Comparison of ENCODE assay signal across 8 cellular contexts in the genomic region with DNA sequence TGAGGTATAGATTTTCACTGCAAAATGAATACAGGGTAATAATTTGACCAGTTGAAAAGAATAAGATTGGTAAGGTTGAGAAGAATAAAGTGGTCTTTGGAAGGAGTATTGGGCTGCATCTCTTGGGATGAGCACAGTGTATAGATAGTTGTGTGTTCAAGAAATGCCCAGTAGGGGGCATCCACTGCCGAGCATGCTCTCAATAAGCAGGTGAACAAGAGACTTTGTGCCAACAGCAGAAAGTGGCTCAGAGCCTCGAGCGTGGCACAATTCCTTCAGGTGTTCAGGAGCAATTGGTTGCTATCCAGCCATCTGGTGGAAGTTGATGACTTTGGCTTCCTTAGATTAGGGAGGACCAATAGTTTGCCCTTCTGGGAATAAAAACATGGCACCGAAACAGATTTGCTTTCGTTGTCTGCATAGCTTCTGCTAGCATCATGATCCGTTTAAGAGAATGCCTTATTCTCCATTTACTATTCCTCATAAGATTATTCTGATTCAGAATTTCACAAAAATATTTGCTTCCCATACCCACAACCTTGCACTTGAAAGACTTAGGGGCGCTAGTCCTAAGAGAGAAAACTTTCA.
A peak's percentile ranks its signal among the peaks of the same experiment; 100 is the strongest.
DNase-seq lines count a peak whose midpoint lies in the region; ATAC-seq and TF ChIP-seq lines count a peak whose summit lies in the region.

No MANE protein-coding gene starts in this region.

- H3K4me3 ChIP-seq in AG09309 (ENCODE audit: control insufficient read depth, low read depth, low read length) (no peak overlapping the region), GM12865 (ENCODE audit: low read depth, low read length) (no peak overlapping the region), HCT116 (replicated peaks in 1 of 2; ENCODE audit: low read depth in 1 of 2, low read length in 2 of 2) (no peak overlapping the region), mesenchymal stem cell (ENCODE audit: insufficient read depth in 1 of 2, low read depth in 1 of 2, low read length in 2 of 2) (no peak overlapping the region), right cardiac atrium (ENCODE audit: low read length) (no peak overlapping the region)

- no peak overlapping the region for H2BK120ac ChIP-seq in mesenchymal stem cell (ENCODE audit: low read depth, low read length)

- H3K14ac ChIP-seq in mesenchymal stem cell (ENCODE audit: low read length in 2 of 2) = peak overlapping the region in 1 of 2 experiments; percentile 41

- H3K9ac ChIP-seq in HCT116 (ENCODE audit: low read length) = no peak overlapping the region
- no peak overlapping the region for H3K9ac ChIP-seq in mesenchymal stem cell (ENCODE audit: low read length)

- TF ChIP-seq CTCF in AG09309 (IDR thresholded peaks at IDR 0.05; ENCODE audit: control insufficient read depth, insufficient read depth, low read depth, low read length, missing control alignments) (peak; percentile 26), GM12865 (IDR thresholded peaks at IDR 0.05; ENCODE audit: insufficient read depth, low read depth, low read length, missing control alignments) (peak; percentile 72), HCT116 (IDR thresholded peaks at IDR 0.05 in 2 of 3, conservative IDR thresholded peaks at IDR 0.05 in 1 of 3; ENCODE audit: borderline replicate concordance in 1 of 3, insufficient read depth in 1 of 3, low read depth in 2 of 3, low read length in 2 of 3) (peak; percentile 17 to 74 (median 74); a peak in 5 of 6 replicates)

- TF ChIP-seq POLR2A in HCT116 (IDR thresholded peaks at IDR 0.05; ENCODE audit: borderline replicate concordance, extremely low read depth, insufficient read depth, insufficient read length) = no peak

- no peak overlapping the region for H3K23ac ChIP-seq in mesenchymal stem cell (ENCODE audit: low read length in 2 of 2)

- no peak overlapping the region for H3K18ac ChIP-seq in mesenchymal stem cell (ENCODE audit: low read depth in 1 of 2, low read length in 2 of 2)

- H2BK5ac ChIP-seq in mesenchymal stem cell (ENCODE audit: low read depth, low read length, poor library complexity, severe bottlenecking) = no peak overlapping the region

- H3K4me1 ChIP-seq in HCT116 (ENCODE audit: control insufficient read depth in 1 of 2, insufficient read depth in 2 of 2, low read length in 2 of 2) (0 out of 4 replicates have a peak, but pooled peaks cover 0 to 4% of the 10 kb centered on the region in 2 experiments), mesenchymal stem cell (ENCODE audit: control insufficient read depth, insufficient read depth, low read depth, low read length) (no peaks in the 10 kb centered on the region), right cardiac atrium (ENCODE audit: control insufficient read depth, insufficient read depth, low read length) (no peaks in the 10 kb centered on the region)

- no peak overlapping the region for H3K4me3 Mint-ChIP-seq in activated naive CD8-positive, alpha-beta T cell treated with anti-CD3 and anti-CD28 coated beads, Interleukin-2, amount 50 U/mL, for 24 hours

- POLR2A ChIA-PET in HCT116 (lab: Charles Lee) = no interaction called here

- intact Hi-C loops in HCT116 (cut with micrococcal nuclease) (loop anchor here (10.0 kb wide), 1 partner anchor 283 kb away; no protein-coding TSS in a partner anchor), right cardiac atrium (cut with DNase I) (no loop called here)

- H3K9me3 Mint-ChIP-seq in activated naive CD8-positive, alpha-beta T cell treated with anti-CD3 and anti-CD28 coated beads, Interleukin-2, amount 50 U/mL, for 24 hours = no peaks in the 10 kb centered on the region

- H2BK15ac ChIP-seq in mesenchymal stem cell (ENCODE audit: low read depth, poor library complexity, severe bottlenecking) = no peak overlapping the region

- H3K27ac Mint-ChIP-seq in activated naive CD8-positive, alpha-beta T cell treated with anti-CD3 and anti-CD28 coated beads, Interleukin-2, amount 50 U/mL, for 24 hours = no peak overlapping the region

- H3K9me2 ChIP-seq in HCT116 (ENCODE audit: insufficient read depth) = no peaks in the 10 kb centered on the region

- 76% methylated on average over 7 of the region's 7 CpGs for WGBS in mesenchymal stem cell
- 80% methylated on average over 7 of the region's 7 CpGs for WGBS in right cardiac atrium

- H3K27me3 ChIP-seq in HCT116 (ENCODE audit: insufficient read depth, low read length) = no peaks in the 10 kb centered on the region
- H3K27me3 ChIP-seq in mesenchymal stem cell (ENCODE audit: control insufficient read depth in 1 of 2, insufficient read depth in 1 of 2, low read length in 2 of 2) = no peaks in the 10 kb centered on the region
- no peaks in the 10 kb centered on the region for H3K27me3 ChIP-seq in right cardiac atrium (ENCODE audit: control insufficient read depth, insufficient read depth)

- H3K4me1 Mint-ChIP-seq in activated naive CD8-positive, alpha-beta T cell treated with anti-CD3 and anti-CD28 coated beads, Interleukin-2, amount 50 U/mL, for 24 hours = no peaks in the 10 kb centered on the region

- peak; percentile 44; the same call in 1 of the 2 replicates for TF ChIP-seq RAD21 in HCT116 (IDR thresholded peaks at IDR 0.05; ENCODE audit: low read depth)

- ATAC-seq in HCT116 (peak; percentile 81), right cardiac atrium (no peak)
- ATAC-seq in activated naive CD8-positive, alpha-beta T cell treated with anti-CD3 and anti-CD28 coated beads, Interleukin-2, amount 50 U/mL, for 24 hours = peak; percentile 71

- H4K91ac ChIP-seq in mesenchymal stem cell (ENCODE audit: low read length) = no peak overlapping the region

- no peak overlapping the region for H2BK12ac ChIP-seq in mesenchymal stem cell (ENCODE audit: low read length in 2 of 2)

- H3K36me3 Mint-ChIP-seq in activated naive CD8-positive, alpha-beta T cell treated with anti-CD3 and anti-CD28 coated beads, Interleukin-2, amount 50 U/mL, for 24 hours (ENCODE audit: low read depth) = no peaks in the 10 kb centered on the region

- H3K36me3 ChIP-seq in HCT116 (ENCODE audit: control insufficient read depth in 1 of 2, insufficient read depth in 2 of 2, low read length in 2 of 2) = no peaks in the 10 kb centered on the region
- H3K36me3 ChIP-seq in mesenchymal stem cell (ENCODE audit: control insufficient read depth in 1 of 2, insufficient read depth in 2 of 2, low read depth in 1 of 2, low read length in 2 of 2) = no peaks in the 10 kb centered on the region

- H3K27me3 Mint-ChIP-seq in activated naive CD8-positive, alpha-beta T cell treated with anti-CD3 and anti-CD28 coated beads, Interleukin-2, amount 50 U/mL, for 24 hours = no peaks in the 10 kb centered on the region

- H2AFZ ChIP-seq in HCT116 (ENCODE audit: low read depth, low read length, poor library complexity, severe bottlenecking) (peak overlapping the region; percentile 63), mesenchymal stem cell (ENCODE audit: low read depth, low read length) (no peak overlapping the region)

- H3K9me3 ChIP-seq in HCT116 (ENCODE audit: control insufficient read depth in 1 of 2, insufficient read depth in 1 of 2, low read depth in 1 of 2, low read length in 2 of 2) (no peaks in the 10 kb centered on the region), mesenchymal stem cell (ENCODE audit: control insufficient read depth, low read length) (no peaks in the 10 kb centered on the region), right cardiac atrium (ENCODE audit: control insufficient read depth, low read length) (no peaks in the 10 kb centered on the region)

- no peaks in the 10 kb centered on the region for H3K79me2 ChIP-seq in HCT116 (ENCODE audit: insufficient read depth, low read length)

- H3K79me1 ChIP-seq in mesenchymal stem cell (replicated peaks; ENCODE audit: low read length, poor library complexity, severe bottlenecking) = no peaks in the 10 kb centered on the region

- no peak overlapping the region for H2AK5ac ChIP-seq in mesenchymal stem cell (ENCODE audit: low read length, severe bottlenecking)

- RAD21 ChIA-PET in HCT116 (lab: Charles Lee; ENCODE audit: low non-redundant PET in 1 of 2, low total read pairs in 2 of 2, uncharacterized antibody in 2 of 2, unreplicated experiment in 2 of 2) = no interaction called here

- H3K27ac ChIP-seq in HCT116 (ENCODE audit: low read depth, low read length) (no peak overlapping the region), mesenchymal stem cell (ENCODE audit: low read length, poor library complexity, severe bottlenecking) (no peak overlapping the region), right cardiac atrium (ENCODE audit: low read length) (no peak overlapping the region)

- no TSS peak for BruUV-seq in HCT116 (replicated peaks; lab: Mats Ljungman, UMichigan)

- CTCF ChIA-PET in HCT116 (lab: Charles Lee) = interaction anchor here (0.6 kb wide), 1 partner anchor 13 kb away, joined by 3 read pairs; no protein-coding TSS in a partner anchor

- H3K4me2 ChIP-seq in HCT116 (ENCODE audit: low read length) (no peak overlapping the region), mesenchymal stem cell (ENCODE audit: low read length, poor library complexity, severe bottlenecking) (no peak overlapping the region)

- no peak overlapping the region for H3K4ac ChIP-seq in mesenchymal stem cell (ENCODE audit: low read depth in 1 of 2, low read length in 2 of 2)

- DNase-seq in AG09309 (ENCODE audit: low read depth) (no peak), GM12865 (ENCODE audit: low read depth) (peak; percentile 63), HCT116 (ENCODE audit: low read depth, low spot score) (peak; percentile 44), LHCN-M2 (ENCODE audit: low read depth) (peak; percentile 14), mesenchymal stem cell (peak; percentile 4), right cardiac atrium (no peak), activated gamma-delta T cell (lab: John Stamatoyannopoulos, UW) (no peak)
- peak; percentile 8 for DNase-seq in activated naive CD8-positive, alpha-beta T cell treated with anti-CD3 and anti-CD28 coated beads, Interleukin-2, amount 50 U/mL, for 24 hours

- H4K8ac ChIP-seq in mesenchymal stem cell (ENCODE audit: low read length) = no peak overlapping the region

- H4K20me1 ChIP-seq in HCT116 (ENCODE audit: insufficient read depth) = no peaks in the 10 kb centered on the region

Comparison
In these comparisons a context has a peak if more than half of its experiments do, and no peak if none do; other contexts are left out.
1. DNase-seq: peak in GM12865 (single experiment), HCT116 (single experiment), LHCN-M2 (single experiment), activated naive CD8-positive, alpha-beta T cell treated with anti-CD3 and anti-CD28 coated beads, Interleukin-2, amount 50 U/mL, for 24 hours (single experiment) and mesenchymal stem cell (single experiment); none in AG09309 (single experiment), right cardiac atrium (0 of 3) and activated gamma-delta T cell (single experiment).
2. ATAC-seq: peak in HCT116 (single experiment) and activated naive CD8-positive, alpha-beta T cell treated with anti-CD3 and anti-CD28 coated beads, Interleukin-2, amount 50 U/mL, for 24 hours (single experiment); none in right cardiac atrium (0 of 2).
3. Peak in every context shown above with its lines, with median percentiles within 50 percentile points of each other: CTCF ChIP-seq.